2 cellular contexts compared by ENCODE assay signal in the genomic region with DNA sequence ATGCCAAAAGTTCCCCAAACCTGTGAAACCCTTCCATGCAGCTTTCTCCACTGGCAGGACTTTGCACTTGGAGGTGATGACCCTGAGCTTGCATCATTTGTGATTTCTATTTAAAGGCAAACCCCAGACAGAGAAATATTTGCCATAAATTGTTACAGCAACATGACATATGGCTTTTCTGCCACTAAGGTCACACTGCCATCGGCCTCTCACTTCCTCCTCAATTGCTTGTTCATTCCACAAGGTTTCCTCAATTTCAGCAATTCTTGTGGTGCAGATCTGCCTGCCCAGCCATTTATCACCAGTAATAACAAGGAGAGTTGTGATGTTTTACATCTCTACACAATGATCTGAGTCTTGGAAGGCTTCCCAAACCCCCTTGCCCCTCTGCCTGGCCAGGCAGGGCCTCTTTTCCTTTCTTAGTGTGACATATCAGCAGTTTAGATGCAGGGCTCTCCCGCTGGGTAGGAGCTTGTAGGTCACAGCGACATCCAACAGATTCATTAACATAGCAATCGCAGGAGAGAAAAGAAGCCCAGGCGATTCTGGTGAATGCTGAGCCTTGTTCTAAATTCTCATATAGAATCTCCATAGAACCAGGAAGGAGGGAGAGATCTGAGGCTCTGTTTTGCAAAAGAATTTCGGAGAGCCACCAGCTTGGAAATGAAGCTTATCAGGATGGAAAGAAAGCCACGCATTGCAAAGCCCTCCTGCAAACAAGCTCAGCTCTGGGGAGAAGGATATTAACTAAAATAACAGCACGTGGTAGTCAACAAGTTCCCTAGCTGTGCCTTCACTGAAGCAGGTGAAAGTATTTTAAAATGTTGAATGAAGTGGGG.
TF ChIP-seq lines count a peak whose summit lies in the region.

No MANE protein-coding gene starts in this region.

TF ChIP-seq in GM23338, 12 proteins besides CTCF, POLR2A, EP300 and RAD21 (continued from another document and continues in another):
- TF ChIP-seq, protein P1, sequence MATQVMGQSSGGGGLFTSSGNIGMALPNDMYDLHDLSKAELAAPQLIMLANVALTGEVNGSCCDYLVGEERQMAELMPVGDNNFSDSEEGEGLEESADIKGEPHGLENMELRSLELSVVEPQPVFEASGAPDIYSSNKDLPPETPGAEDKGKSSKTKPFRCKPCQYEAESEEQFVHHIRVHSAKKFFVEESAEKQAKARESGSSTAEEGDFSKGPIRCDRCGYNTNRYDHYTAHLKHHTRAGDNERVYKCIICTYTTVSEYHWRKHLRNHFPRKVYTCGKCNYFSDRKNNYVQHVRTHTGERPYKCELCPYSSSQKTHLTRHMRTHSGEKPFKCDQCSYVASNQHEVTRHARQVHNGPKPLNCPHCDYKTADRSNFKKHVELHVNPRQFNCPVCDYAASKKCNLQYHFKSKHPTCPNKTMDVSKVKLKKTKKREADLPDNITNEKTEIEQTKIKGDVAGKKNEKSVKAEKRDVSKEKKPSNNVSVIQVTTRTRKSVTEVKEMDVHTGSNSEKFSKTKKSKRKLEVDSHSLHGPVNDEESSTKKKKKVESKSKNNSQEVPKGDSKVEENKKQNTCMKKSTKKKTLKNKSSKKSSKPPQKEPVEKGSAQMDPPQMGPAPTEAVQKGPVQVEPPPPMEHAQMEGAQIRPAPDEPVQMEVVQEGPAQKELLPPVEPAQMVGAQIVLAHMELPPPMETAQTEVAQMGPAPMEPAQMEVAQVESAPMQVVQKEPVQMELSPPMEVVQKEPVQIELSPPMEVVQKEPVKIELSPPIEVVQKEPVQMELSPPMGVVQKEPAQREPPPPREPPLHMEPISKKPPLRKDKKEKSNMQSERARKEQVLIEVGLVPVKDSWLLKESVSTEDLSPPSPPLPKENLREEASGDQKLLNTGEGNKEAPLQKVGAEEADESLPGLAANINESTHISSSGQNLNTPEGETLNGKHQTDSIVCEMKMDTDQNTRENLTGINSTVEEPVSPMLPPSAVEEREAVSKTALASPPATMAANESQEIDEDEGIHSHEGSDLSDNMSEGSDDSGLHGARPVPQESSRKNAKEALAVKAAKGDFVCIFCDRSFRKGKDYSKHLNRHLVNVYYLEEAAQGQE (IDR thresholded peaks at IDR 0.05; ENCODE audit: unreplicated experiment): no peak
- TF ChIP-seq, protein P2, sequence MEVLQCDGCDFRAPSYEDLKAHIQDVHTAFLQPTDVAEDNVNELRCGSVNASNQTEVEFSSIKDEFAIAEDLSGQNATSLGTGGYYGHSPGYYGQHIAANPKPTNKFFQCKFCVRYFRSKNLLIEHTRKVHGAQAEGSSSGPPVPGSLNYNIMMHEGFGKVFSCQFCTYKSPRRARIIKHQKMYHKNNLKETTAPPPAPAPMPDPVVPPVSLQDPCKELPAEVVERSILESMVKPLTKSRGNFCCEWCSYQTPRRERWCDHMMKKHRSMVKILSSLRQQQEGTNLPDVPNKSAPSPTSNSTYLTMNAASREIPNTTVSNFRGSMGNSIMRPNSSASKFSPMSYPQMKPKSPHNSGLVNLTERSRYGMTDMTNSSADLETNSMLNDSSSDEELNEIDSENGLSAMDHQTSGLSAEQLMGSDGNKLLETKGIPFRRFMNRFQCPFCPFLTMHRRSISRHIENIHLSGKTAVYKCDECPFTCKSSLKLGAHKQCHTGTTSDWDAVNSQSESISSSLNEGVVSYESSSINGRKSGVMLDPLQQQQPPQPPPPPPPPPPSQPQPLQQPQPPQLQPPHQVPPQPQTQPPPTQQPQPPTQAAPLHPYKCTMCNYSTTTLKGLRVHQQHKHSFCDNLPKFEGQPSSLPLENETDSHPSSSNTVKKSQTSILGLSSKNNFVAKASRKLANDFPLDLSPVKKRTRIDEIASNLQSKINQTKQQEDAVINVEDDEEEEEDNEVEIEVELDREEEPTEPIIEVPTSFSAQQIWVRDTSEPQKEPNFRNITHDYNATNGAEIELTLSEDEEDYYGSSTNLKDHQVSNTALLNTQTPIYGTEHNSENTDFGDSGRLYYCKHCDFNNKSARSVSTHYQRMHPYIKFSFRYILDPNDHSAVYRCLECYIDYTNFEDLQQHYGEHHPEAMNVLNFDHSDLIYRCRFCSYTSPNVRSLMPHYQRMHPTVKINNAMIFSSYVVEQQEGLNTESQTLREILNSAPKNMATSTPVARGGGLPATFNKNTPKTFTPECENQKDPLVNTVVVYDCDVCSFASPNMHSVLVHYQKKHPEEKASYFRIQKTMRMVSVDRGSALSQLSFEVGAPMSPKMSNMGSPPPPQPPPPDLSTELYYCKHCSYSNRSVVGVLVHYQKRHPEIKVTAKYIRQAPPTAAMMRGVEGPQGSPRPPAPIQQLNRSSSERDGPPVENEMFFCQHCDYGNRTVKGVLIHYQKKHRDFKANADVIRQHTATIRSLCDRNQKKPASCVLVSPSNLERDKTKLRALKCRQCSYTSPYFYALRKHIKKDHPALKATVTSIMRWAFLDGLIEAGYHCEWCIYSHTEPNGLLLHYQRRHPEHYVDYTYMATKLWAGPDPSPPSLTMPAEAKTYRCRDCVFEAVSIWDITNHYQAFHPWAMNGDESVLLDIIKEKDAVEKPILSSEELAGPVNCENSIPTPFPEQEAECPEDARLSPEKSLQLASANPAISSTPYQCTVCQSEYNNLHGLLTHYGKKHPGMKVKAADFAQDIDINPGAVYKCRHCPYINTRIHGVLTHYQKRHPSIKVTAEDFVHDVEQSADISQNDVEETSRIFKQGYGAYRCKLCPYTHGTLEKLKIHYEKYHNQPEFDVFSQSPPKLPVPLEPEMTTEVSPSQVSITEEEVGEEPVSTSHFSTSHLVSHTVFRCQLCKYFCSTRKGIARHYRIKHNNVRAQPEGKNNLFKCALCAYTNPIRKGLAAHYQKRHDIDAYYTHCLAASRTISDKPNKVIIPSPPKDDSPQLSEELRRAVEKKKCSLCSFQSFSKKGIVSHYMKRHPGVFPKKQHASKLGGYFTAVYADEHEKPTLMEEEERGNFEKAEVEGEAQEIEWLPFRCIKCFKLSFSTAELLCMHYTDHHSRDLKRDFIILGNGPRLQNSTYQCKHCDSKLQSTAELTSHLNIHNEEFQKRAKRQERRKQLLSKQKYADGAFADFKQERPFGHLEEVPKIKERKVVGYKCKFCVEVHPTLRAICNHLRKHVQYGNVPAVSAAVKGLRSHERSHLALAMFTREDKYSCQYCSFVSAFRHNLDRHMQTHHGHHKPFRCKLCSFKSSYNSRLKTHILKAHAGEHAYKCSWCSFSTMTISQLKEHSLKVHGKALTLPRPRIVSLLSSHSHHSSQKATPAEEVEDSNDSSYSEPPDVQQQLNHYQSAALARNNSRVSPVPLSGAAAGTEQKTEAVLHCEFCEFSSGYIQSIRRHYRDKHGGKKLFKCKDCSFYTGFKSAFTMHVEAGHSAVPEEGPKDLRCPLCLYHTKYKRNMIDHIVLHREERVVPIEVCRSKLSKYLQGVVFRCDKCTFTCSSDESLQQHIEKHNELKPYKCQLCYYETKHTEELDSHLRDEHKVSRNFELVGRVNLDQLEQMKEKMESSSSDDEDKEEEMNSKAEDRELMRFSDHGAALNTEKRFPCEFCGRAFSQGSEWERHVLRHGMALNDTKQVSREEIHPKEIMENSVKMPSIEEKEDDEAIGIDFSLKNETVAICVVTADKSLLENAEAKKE (CRISPR knock-in tag; IDR thresholded peaks at IDR 0.05): peak; percentile 94
- TF ChIP-seq EZH2phosphoT487 (IDR thresholded peaks at IDR 0.05; ENCODE audit: unreplicated experiment): no peak
- peak; percentile 2; the same call in 1 of the 2 replicates for TF ChIP-seq ZNF331 (CRISPR knock-in tag; IDR thresholded peaks at IDR 0.05; ENCODE audit: low read depth)
- TF ChIP-seq NANOG (IDR thresholded peaks at IDR 0.05; ENCODE audit: borderline replicate concordance): peak; percentile 81
- TF ChIP-seq JUNB (IDR thresholded peaks at IDR 0.05; ENCODE audit: unreplicated experiment): no peak
- no peak for TF ChIP-seq EZH2 (IDR thresholded peaks at IDR 0.05; ENCODE audit: low read depth, unreplicated experiment)

TF ChIP-seq in neural cell, 6 proteins besides CTCF, POLR2A, EP300 and RAD21 (continued from another document):
- TF ChIP-seq, protein P1 (IDR thresholded peaks at IDR 0.05; ENCODE audit: borderline replicate concordance): no peak
- TF ChIP-seq POLR2AphosphoS5 (IDR thresholded peaks at IDR 0.05): no peak
- TF ChIP-seq MXI1 (conservative IDR thresholded peaks at IDR 0.05; ENCODE audit: poor library complexity, severe bottlenecking): no peak
